Comparison of ENCODE assay signal across 23 cellular contexts in genomic region chr2:211241891-211242290, GRCh38.
"Had no signal": no experiment of that assay in that cellular context is flagged by ENCODE, and none has a peak within 500 bp of the region (broad histone marks: within the 10 kb centered on the region; RNA-seq: fewer than 3 reads in every experiment).

No MANE protein-coding gene starts in this region.

- H3K36me3 ChIP-seq: colonic mucosa, esophagus muscularis mucosa, esophagus squamous epithelium, gastrocnemius medialis, gastroesophageal sphincter, heart left ventricle, heart right ventricle had no signal

- H3K4me3 ChIP-seq: colonic mucosa, coronary artery, dorsolateral prefrontal cortex, esophagus muscularis mucosa, esophagus squamous epithelium, gastrocnemius medialis, gastroesophageal sphincter, heart left ventricle, heart right ventricle had no signal

- H3K27ac ChIP-seq: colonic mucosa, coronary artery, dorsolateral prefrontal cortex, epithelial cell of prostate, esophagus muscularis mucosa, esophagus squamous epithelium, foreskin keratinocyte, gastrocnemius medialis, gastroesophageal sphincter, heart left ventricle, heart right ventricle had no signal

- DNase-seq: colonic mucosa; cortex of kidney; dermis blood vessel endothelial cell; dorsolateral prefrontal cortex; effector CD4-positive, alpha-beta T cell; effector CD8-positive, alpha-beta T cell; effector memory CD4-positive, alpha-beta T cell; effector memory CD8-positive, alpha-beta T cell; endodermal cell; erythroblast; esophagus squamous epithelium; foreskin fibroblast; foreskin keratinocyte; foreskin melanocyte; gastrocnemius medialis; glutamatergic neuron; head of caudate nucleus; heart left ventricle; heart right ventricle had no signal

- H3K4me1 ChIP-seq: colonic mucosa, esophagus muscularis mucosa, esophagus squamous epithelium, foreskin keratinocyte, gastrocnemius medialis, gastroesophageal sphincter, heart left ventricle, heart right ventricle had no signal

- H3K9me3 ChIP-seq: colonic mucosa, esophagus muscularis mucosa, esophagus squamous epithelium, gastrocnemius medialis, gastroesophageal sphincter, heart left ventricle had no signal

- H3K27me3 ChIP-seq: colonic mucosa, dorsolateral prefrontal cortex, esophagus muscularis mucosa, esophagus squamous epithelium, foreskin keratinocyte, gastrocnemius medialis, gastroesophageal sphincter, heart left ventricle, heart right ventricle had no signal
